9 cellular contexts compared by ENCODE assay signal in the genomic region with DNA sequence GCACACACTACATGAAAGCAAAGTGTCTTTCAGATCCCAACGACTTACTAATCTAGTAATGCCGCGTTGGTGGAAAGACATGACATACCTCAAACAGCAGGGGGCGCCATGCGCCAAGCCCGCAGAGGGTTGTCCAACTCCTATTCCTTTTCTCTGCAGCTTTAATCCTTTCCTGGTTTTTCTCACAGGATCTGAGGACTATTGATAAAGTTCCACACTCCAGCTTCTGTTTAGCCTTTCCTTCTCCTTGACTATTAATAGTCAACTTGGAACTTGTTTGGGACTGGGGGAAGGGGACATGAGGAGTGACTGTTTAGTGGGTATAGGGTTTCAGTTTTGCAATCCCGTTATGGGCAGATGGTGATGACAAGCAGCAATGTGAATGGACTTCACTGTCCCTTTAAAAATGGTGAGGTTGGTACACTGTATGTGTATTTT.
DNase-seq lines count a peak whose midpoint lies in the region; ATAC-seq and TF ChIP-seq lines count a peak whose summit lies in the region.
"Had no signal": no experiment of that assay in that cellular context is flagged by ENCODE, and none has a peak within 500 bp of the region (broad histone marks: within the 10 kb centered on the region; RNA-seq: fewer than 3 reads in every experiment).

No MANE protein-coding gene starts in this region.

- H3K27me3 Mint-ChIP-seq in activated T-helper 17 cell treated with anti-CD3 and anti-CD28 coated beads, Interleukin-2, amount 50 U/mL, for 72 hours: no peaks in the 10 kb centered on the region
- H3K27me3 Mint-ChIP-seq: IgD-negative memory B cell had no signal

- peaks cover 9% of the 10 kb centered on the region for H3K4me1 ChIP-seq in testis

- DNase-seq in CD1c-positive myeloid dendritic cell (ENCODE audit: extremely low spot score) (peak; percentile 82), LHCN-M2 (ENCODE audit: low read depth) (peak; percentile 75), RKO (ENCODE audit: low spot score) (peak; percentile 79), foreskin fibroblast (peak; percentile 72 to 92), occipital lobe (lab: John Stamatoyannopoulos, UW) (peak; percentile 75), testis (peak; percentile 84)

- no peaks in the 10 kb centered on the region for H3K9me3 ChIP-seq in testis

- peaks cover 4% of the 10 kb centered on the region for H3K4me1 Mint-ChIP-seq in activated T-helper 17 cell treated with anti-CD3 and anti-CD28 coated beads, Interleukin-2, amount 50 U/mL, for 72 hours

- H3K36me3 ChIP-seq in testis (ENCODE audit: low read depth, missing control alignments): no peaks in the 10 kb centered on the region

- peaks cover 53% of the 10 kb centered on the region for H3K36me3 Mint-ChIP-seq in activated T-helper 17 cell treated with anti-CD3 and anti-CD28 coated beads, Interleukin-2, amount 50 U/mL, for 72 hours (ENCODE audit: low read depth)

- no peaks in the 10 kb centered on the region for H3K27me3 ChIP-seq in testis

- no peak overlapping the region for H3K4me3 ChIP-seq in foreskin fibroblast (ENCODE audit: low read depth in 1 of 2, low read length in 2 of 2)
- H3K4me3 ChIP-seq in testis: no peak overlapping the region

- H3K9me3 Mint-ChIP-seq in activated T-helper 17 cell treated with anti-CD3 and anti-CD28 coated beads, Interleukin-2, amount 50 U/mL, for 72 hours: no peaks in the 10 kb centered on the region
- H3K9me3 Mint-ChIP-seq: IgD-negative memory B cell had no signal

- no peak overlapping the region for H3K27ac ChIP-seq in testis

- intact Hi-C loops in testis (cut with DNase I; ENCODE audit: low total_unique reads): no loop called here

- 17 to 19% methylated on average over 7 of the region's 7 CpGs for WGBS in testis, 2 donors

- H3K4me3 Mint-ChIP-seq in activated T-helper 17 cell treated with anti-CD3 and anti-CD28 coated beads, Interleukin-2, amount 50 U/mL, for 72 hours: no peak overlapping the region
- H3K4me3 Mint-ChIP-seq: IgD-negative memory B cell had no signal

- TF ChIP-seq POLR2A in testis (IDR thresholded peaks at IDR 0.05): no peak

- ATAC-seq in GM19467 (IDR thresholded peaks at IDR 0.05; ENCODE audit: unreplicated experiment): peak; percentile 50
- peak; percentile 15 for ATAC-seq in activated T-helper 17 cell treated with anti-CD3 and anti-CD28 coated beads, Interleukin-2, amount 50 U/mL, for 72 hours (replicated peaks)

- H3K27ac Mint-ChIP-seq in activated T-helper 17 cell treated with anti-CD3 and anti-CD28 coated beads, Interleukin-2, amount 50 U/mL, for 72 hours: no peak overlapping the region

- TF ChIP-seq CTCF in foreskin fibroblast (IDR thresholded peaks at IDR 0.05; ENCODE audit: low read depth, low read length) (peak; percentile 88), testis (IDR thresholded peaks at IDR 0.05) (peak; percentile 91 to 96 (median 92))
